7 cellular contexts compared by ENCODE assay signal in the genomic region with DNA sequence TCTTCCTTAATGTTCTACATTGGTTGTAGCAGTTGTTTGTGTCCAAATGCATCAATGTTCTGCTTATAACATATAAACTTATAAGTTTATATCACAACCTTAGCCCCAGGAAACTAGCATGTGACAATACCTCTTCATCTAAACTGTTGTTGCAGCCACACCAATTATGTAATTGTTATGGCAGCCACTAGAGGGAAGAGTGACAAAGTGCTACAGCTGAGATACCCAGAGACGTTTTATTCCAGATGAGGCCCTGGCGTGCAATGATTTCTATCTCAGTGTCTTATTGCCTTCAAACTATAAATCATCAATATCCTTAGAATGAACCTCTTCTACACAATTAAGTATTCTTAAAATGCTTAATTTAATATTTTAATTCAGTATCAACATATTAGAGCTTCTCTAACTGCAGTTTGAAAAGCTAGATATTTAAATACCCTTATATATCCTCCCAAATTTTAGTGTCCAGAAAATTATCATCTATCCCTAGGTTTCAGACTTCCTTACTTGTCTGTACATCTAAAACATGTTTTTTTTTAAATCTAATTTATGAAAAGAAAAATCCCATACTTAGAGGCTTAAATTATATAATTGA.
DNase-seq lines count a peak whose midpoint lies in the region; TF ChIP-seq lines count a peak whose summit lies in the region.

No MANE protein-coding gene starts in this region.

- no peaks in the 10 kb centered on the region for H3K9me3 ChIP-seq in GM23248 (ENCODE audit: low read depth)

- H3K27me3 ChIP-seq in GM23248 (replicated peaks; ENCODE audit: insufficient read depth): no peaks in the 10 kb centered on the region

- no peaks in the 10 kb centered on the region for H3K4me1 ChIP-seq in GM23248 (ENCODE audit: insufficient read depth)

- in situ Hi-C loops in GM23248 (cut with MboI): no loop called here

- no peak overlapping the region for H2AFZ ChIP-seq in GM23248

- no peaks in the 10 kb centered on the region for H4K20me1 ChIP-seq in GM23248 (ENCODE audit: insufficient read depth)

- no peaks in the 10 kb centered on the region for H3F3A ChIP-seq in GM23248 (ENCODE audit: insufficient read depth)

- TF ChIP-seq CTCF in GM12865 (IDR thresholded peaks at IDR 0.05; ENCODE audit: insufficient read depth, low read depth, low read length, missing control alignments) (peak; percentile 58), LNCaP clone FGC (IDR thresholded peaks at IDR 0.05; ENCODE audit: control insufficient read depth, extremely low read depth, insufficient read depth) (peak; percentile 80), VCaP (conservative IDR thresholded peaks at IDR 0.05) (peak; percentile 86)

- no peaks in the 10 kb centered on the region for H3K79me2 ChIP-seq in GM23248 (ENCODE audit: insufficient read depth)

- 0 to 4% methylated on average over 2 of the region's 2 CpGs for WGBS in GM23248 (ENCODE audit: low coverage in 1 of 2, low lambda C conversion rate in 2 of 2, missing lambda C conversion rate in 2 of 2), 2 experiments

- DNase-seq in GM12865 (ENCODE audit: low read depth) (peak; percentile 26), GM23248 (peak; percentile 36), LNCaP clone FGC (ENCODE audit: low read depth) (peak; percentile 22), kidney tubule cell (ENCODE audit: low spot score) (peak; percentile 41), DMS79 treated with DMSO at 0.1 percent for 48 hours (lab: John Stamatoyannopoulos, UW) (no peak), ecto neural progenitor cell (ENCODE audit: low spot score) (no peak)

- no peaks in the 10 kb centered on the region for H3K36me3 ChIP-seq in GM23248 (ENCODE audit: low read depth)

- H3K27ac ChIP-seq in GM23248: no peak overlapping the region
- no peak overlapping the region for H3K27ac ChIP-seq in VCaP

- H3K9me2 ChIP-seq in GM23248 (ENCODE audit: insufficient read depth): no peaks in the 10 kb centered on the region

- H3K4me2 ChIP-seq in GM23248 (ENCODE audit: unreplicated experiment): no peak overlapping the region

- no peak overlapping the region for H3K9ac ChIP-seq in GM23248

- no peak overlapping the region for H3K4me3 ChIP-seq in GM12865 (ENCODE audit: low read depth, low read length)
- H3K4me3 ChIP-seq in GM23248: no peak overlapping the region
- H3K4me3 ChIP-seq in LNCaP clone FGC (ENCODE audit: low read depth, low read length): no peak overlapping the region

Comparison
In these comparisons a context has a peak if more than half of its experiments do, and no peak if none do; other contexts are left out.
1. DNase-seq: peak in GM12865 (single experiment), GM23248 (single experiment), LNCaP clone FGC (single experiment) and kidney tubule cell (single experiment); none in DMS79 treated with DMSO at 0.1 percent for 48 hours (single experiment) and ecto neural progenitor cell (single experiment).
2. Peak in every context shown above with its lines, with median percentiles within 50 percentile points of each other: CTCF ChIP-seq.